16 cellular contexts compared by ENCODE assay signal in the genomic region with DNA sequence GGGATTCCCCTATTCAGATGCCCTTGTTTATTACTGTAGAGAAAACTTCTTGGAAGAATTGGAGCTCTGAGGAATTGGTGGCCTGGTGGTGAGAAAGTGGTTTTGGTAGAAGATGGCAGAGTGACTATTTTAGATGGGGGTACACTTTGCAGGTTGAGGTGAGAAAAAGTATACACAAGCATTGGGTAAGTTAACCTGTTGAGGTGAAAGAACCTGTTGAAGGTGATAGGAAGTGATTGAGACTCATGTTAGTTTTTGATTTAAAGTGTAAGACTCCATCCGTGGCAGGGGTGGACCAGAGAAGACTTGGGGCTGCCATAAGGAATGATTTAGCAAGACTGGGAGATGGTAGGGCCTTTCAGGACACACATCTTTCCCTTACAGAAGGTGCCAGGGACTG. TPM values are rescaled to one million over a fixed set of nuclear protein-coding genes. Genes with fewer than 3 reads are reported as not detected.
DNase-seq lines count a peak whose midpoint lies in the region; ATAC-seq and TF ChIP-seq lines count a peak whose summit lies in the region.
"Had no signal": no experiment of that assay in that cellular context is flagged by ENCODE, and none has a peak within 500 bp of the region (broad histone marks: within the 10 kb centered on the region; RNA-seq: fewer than 3 reads in every experiment).

No MANE protein-coding gene starts in this region.

- no peak overlapping the region for H3K4me3 ChIP-seq in CD8-positive, alpha-beta T cell (ENCODE audit: low read depth, low read length)
- H3K4me3 ChIP-seq in Karpas-422 (ENCODE audit: low read length) (no peak overlapping the region), endodermal cell (ENCODE audit: low read length) (no peak overlapping the region)
- H3K4me3 ChIP-seq: mucosa of descending colon had no signal

- H3K27me3 Mint-ChIP-seq in CD8-positive, alpha-beta T cell (ENCODE audit: low read depth): no peaks in the 10 kb centered on the region
- H3K27me3 Mint-ChIP-seq in endodermal cell (ENCODE audit: insufficient read depth): no peaks in the 10 kb centered on the region

- POLR2A ChIA-PET in CD8-positive, alpha-beta T cell (lab: Charles Lee): interaction anchor here (1.5 kb wide), 1 partner anchor 148 kb away, joined by 3 read pairs; a partner anchor contains a TSS

- no peak overlapping the region for H3K4me3 Mint-ChIP-seq in CD8-positive, alpha-beta T cell
- H3K4me3 Mint-ChIP-seq in endodermal cell: no peak overlapping the region
- H3K4me3 Mint-ChIP-seq: CD14-positive monocyte had no signal

- H3K4me1 Mint-ChIP-seq in CD8-positive, alpha-beta T cell (ENCODE audit: low read depth): peaks cover 55% of the 10 kb centered on the region
- H3K4me1 Mint-ChIP-seq in endodermal cell: peaks cover 22% of the 10 kb centered on the region

- no peaks in the 10 kb centered on the region for H3K9me3 Mint-ChIP-seq in CD8-positive, alpha-beta T cell
- H3K9me3 Mint-ChIP-seq in endodermal cell: no peaks in the 10 kb centered on the region
- H3K9me3 Mint-ChIP-seq: CD14-positive monocyte had no signal

- no peak overlapping the region for H2AFZ ChIP-seq in Karpas-422 (ENCODE audit: low read length)

- no peak overlapping the region for H3K27ac ChIP-seq in CD8-positive, alpha-beta T cell (ENCODE audit: low read depth, low read length)
- H3K27ac ChIP-seq in Karpas-422 (ENCODE audit: low read length) (no peak overlapping the region), endodermal cell (ENCODE audit: low read depth, low read length) (no peak overlapping the region)

- H3K9ac ChIP-seq in Karpas-422 (ENCODE audit: low read length): no peak overlapping the region; the same call in 1 of the 2 replicates
- H3K9ac ChIP-seq in endodermal cell (ENCODE audit: extremely low read depth, low read length, poor library complexity, severe bottlenecking): no peak overlapping the region

- H3K9me3 ChIP-seq in CD8-positive, alpha-beta T cell (ENCODE audit: low read length): no peaks in the 10 kb centered on the region
- H3K9me3 ChIP-seq in Karpas-422 (ENCODE audit: low read length) (no peaks in the 10 kb centered on the region), endodermal cell (ENCODE audit: control insufficient read depth, low read length) (no peaks in the 10 kb centered on the region)
- H3K9me3 ChIP-seq: mucosa of descending colon had no signal

- H3K27ac Mint-ChIP-seq in CD8-positive, alpha-beta T cell: peak overlapping the region; percentile 52
- H3K27ac Mint-ChIP-seq in endodermal cell: peak overlapping the region; percentile 2

- no peaks in the 10 kb centered on the region for H3K36me3 ChIP-seq in CD8-positive, alpha-beta T cell (ENCODE audit: insufficient read depth, low read length)
- H3K36me3 ChIP-seq in Karpas-422 (ENCODE audit: insufficient read depth, low read length): peaks cover 49% of the 10 kb centered on the region; the same call in 1 of the 2 replicates
- peaks cover 35% of the 10 kb centered on the region for H3K36me3 ChIP-seq in endodermal cell (ENCODE audit: control insufficient read depth, insufficient read depth, low read length)

- H3K4me2 ChIP-seq in Karpas-422 (ENCODE audit: low read depth, low read length, poor library complexity, severe bottlenecking): peak overlapping the region; percentile 90

- peaks cover 63% of the 10 kb centered on the region for H4K20me1 ChIP-seq in Karpas-422 (ENCODE audit: insufficient read depth, low read depth, low read length)

- H3K9me2 ChIP-seq in Karpas-422 (replicated peaks; ENCODE audit: insufficient read depth, low read length): no peaks in the 10 kb centered on the region

- intact Hi-C loops in CD8-positive, alpha-beta T cell (cut with DNase I, micrococcal nuclease): loop anchor here (10.0 kb wide), 2 partner anchors 688 to 1158 kb away; a partner anchor contains a TSS

- H3K27me3 ChIP-seq in CD8-positive, alpha-beta T cell (ENCODE audit: insufficient read depth, low read length): no peaks in the 10 kb centered on the region
- H3K27me3 ChIP-seq in Karpas-422 (ENCODE audit: low read length): no peaks in the 10 kb centered on the region
- no peaks in the 10 kb centered on the region for H3K27me3 ChIP-seq in endodermal cell (ENCODE audit: control insufficient read depth, insufficient read depth, low read length, poor library complexity, severe bottlenecking)

- no peak for TF ChIP-seq CTCF in CD8-positive, alpha-beta T cell (IDR thresholded peaks at IDR 0.05)
- TF ChIP-seq CTCF in endodermal cell (conservative IDR thresholded peaks at IDR 0.05): no peak

- no peak for DNase-seq in CD8-positive, alpha-beta T cell
- no peak for DNase-seq in Karpas-422
- DNase-seq in endodermal cell: no peak
- DNase-seq in stimulated activated CD4-positive, alpha-beta T cell treated with anti-CD3 and anti-CD28 coated beads, Interleukin-1b, Interleukin-23, amount 100 ng/mL, for 48 hours: no peak
- DNase-seq in anterior cingulate cortex (lab: John Stamatoyannopoulos, UW): no peak
- no peak for DNase-seq in NCI-H2107 treated with DMSO at 0.1 percent for 48 hours (lab: John Stamatoyannopoulos, UW; ENCODE audit: unreplicated experiment)
- DNase-seq: activated CD4-positive, alpha-beta T cell treated with anti-CD3 and anti-CD28 coated beads for 4 hours; dermis blood vessel endothelial cell; Kasumi-1; mucosa of descending colon; NCI-H187 treated with DMSO at 0.1 percent for 48 hours; NCI-H748 treated with DMSO at 0.1 percent for 48 hours; retina; stimulated activated CD4-positive, alpha-beta T cell treated with anti-CD3 and anti-CD28 coated beads, Interleukin-4, amount 100 ng/mL, for 1 hour had no signal

- 88 to 100% methylated on average over 1 of the region's 1 CpG for WGBS in endodermal cell (ENCODE audit: insufficient coverage in 1 of 2, insufficient read length in 1 of 2), 2 experiments

- peaks cover 57% of the 10 kb centered on the region for H3K36me3 Mint-ChIP-seq in CD8-positive, alpha-beta T cell
- H3K36me3 Mint-ChIP-seq in endodermal cell (ENCODE audit: low read depth): peaks cover 19% of the 10 kb centered on the region

- no peak for ATAC-seq in CD8-positive, alpha-beta T cell
- ATAC-seq: mucosa of descending colon had no signal

- peaks cover 23% of the 10 kb centered on the region for H3K4me1 ChIP-seq in CD8-positive, alpha-beta T cell (ENCODE audit: insufficient read depth, low read length)
- H3K4me1 ChIP-seq in Karpas-422 (ENCODE audit: low read length) (peaks cover 40% of the 10 kb centered on the region), endodermal cell (ENCODE audit: control insufficient read depth, insufficient read depth, low read length) (no peaks in the 10 kb centered on the region)

- CTCF ChIA-PET in CD8-positive, alpha-beta T cell (lab: Charles Lee): interaction anchor here (1.7 to 3.6 kb wide), 3 partner anchors 10 to 60 kb away, joined by 4 to 16 read pairs (median 11); no protein-coding TSS in a partner anchor

- H3K79me2 ChIP-seq in Karpas-422 (ENCODE audit: low read length): peaks cover 81% of the 10 kb centered on the region

RNA-seq across cellular contexts. Expression of a gene that starts 3.1 kb away (rescaled TPM):
- total RNA-seq in CD8-positive, alpha-beta T cell: 10 to 100 TPM; 93.1 to 96.3 TPM
- total RNA-seq in Karpas-422 (2014; rRNA removed; shearing (Covaris generic); ENCODE audit: low replicate concordance): 482 and 608 TPM in 2 replicates
- total RNA-seq in endodermal cell: 100 to 1,000 TPM; 347 to 391 TPM
- polyA plus RNA-seq in endodermal cell (2013, experiment 1 of 2): 254 TPM
- 232 TPM for polyA plus RNA-seq in endodermal cell (2013, experiment 2 of 2)

RNA-seq across cellular contexts. Expression of a gene that starts 4.1 kb away (rescaled TPM):
- 1 to 10 TPM; 2.4 to 3.4 TPM for total RNA-seq in CD8-positive, alpha-beta T cell
- total RNA-seq in Karpas-422 (2014; rRNA removed; shearing (Covaris generic); ENCODE audit: low replicate concordance): 35.4 and 45.3 TPM in 2 replicates
- 10 to 100 TPM in 1 of 2 donors, 1 to 10 TPM in 1; 8.8 to 10.2 TPM for total RNA-seq in endodermal cell
- 14.0 TPM for polyA plus RNA-seq in endodermal cell (2013, experiment 1 of 2)
- polyA plus RNA-seq in endodermal cell (2013, experiment 2 of 2): 13.9 TPM

RNA-seq across cellular contexts. Expression of a gene that starts 23.1 kb away (rescaled TPM):
- total RNA-seq in CD8-positive, alpha-beta T cell: 10 to 100 TPM; 59.1 to 71.9 TPM
- total RNA-seq in Karpas-422 (2014; rRNA removed; shearing (Covaris generic); ENCODE audit: low replicate concordance): 35.6 and 48.1 TPM in 2 replicates
- 10 to 100 TPM; 34.9 to 35.4 TPM for total RNA-seq in endodermal cell
- polyA plus RNA-seq in endodermal cell (2013, experiment 1 of 2): 29.5 TPM
- 25.7 TPM for polyA plus RNA-seq in endodermal cell (2013, experiment 2 of 2)

RNA-seq across cellular contexts. Expression of a gene that starts 34.8 kb away (rescaled TPM):
- total RNA-seq in CD8-positive, alpha-beta T cell: not detected
- not detected in 2 replicates for total RNA-seq in Karpas-422 (2014; rRNA removed; shearing (Covaris generic); ENCODE audit: low replicate concordance)
- not detected for total RNA-seq in endodermal cell
- polyA plus RNA-seq in endodermal cell (2013, experiment 1 of 2): not detected
- polyA plus RNA-seq in endodermal cell (2013, experiment 2 of 2): not detected
- total RNA-seq: dermis blood vessel endothelial cell, mucosa of descending colon, SK-MEL-5 had no signal
- polyA plus RNA-seq: CD14-positive monocyte had no signal

RNA-seq across cellular contexts. Expression of a gene that starts 47.1 kb away (rescaled TPM):
- 10 to 100 TPM; 22.1 to 23.6 TPM for total RNA-seq in CD8-positive, alpha-beta T cell
- total RNA-seq in Karpas-422 (2014; rRNA removed; shearing (Covaris generic); ENCODE audit: low replicate concordance): 44.9 and 55.6 TPM in 2 replicates
- 10 to 100 TPM in 1 of 2 donors, 1 to 10 TPM in 1; 9.0 to 11.2 TPM for total RNA-seq in endodermal cell
- polyA plus RNA-seq in endodermal cell (2013, experiment 1 of 2): 1.6 TPM
- 1.6 TPM for polyA plus RNA-seq in endodermal cell (2013, experiment 2 of 2)
